ENCODE assay signal across 2 cellular contexts in genomic region chr14:93984987-93985410, GRCh38.
TF ChIP-seq lines count a peak whose summit lies in the region.

No MANE protein-coding gene starts in this region.

TF ChIP-seq in GM12878, 131 proteins besides CTCF, POLR2A, EP300 and RAD21:
- no peak for TF ChIP-seq KAT2A (conservative IDR thresholded peaks at IDR 0.05; ENCODE audit: control insufficient read depth, low read depth, low read length)
- TF ChIP-seq E2F8 (IDR thresholded peaks at IDR 0.05; ENCODE audit: low read depth, partially characterized antibody): no peak
- TF ChIP-seq, protein P1, sequence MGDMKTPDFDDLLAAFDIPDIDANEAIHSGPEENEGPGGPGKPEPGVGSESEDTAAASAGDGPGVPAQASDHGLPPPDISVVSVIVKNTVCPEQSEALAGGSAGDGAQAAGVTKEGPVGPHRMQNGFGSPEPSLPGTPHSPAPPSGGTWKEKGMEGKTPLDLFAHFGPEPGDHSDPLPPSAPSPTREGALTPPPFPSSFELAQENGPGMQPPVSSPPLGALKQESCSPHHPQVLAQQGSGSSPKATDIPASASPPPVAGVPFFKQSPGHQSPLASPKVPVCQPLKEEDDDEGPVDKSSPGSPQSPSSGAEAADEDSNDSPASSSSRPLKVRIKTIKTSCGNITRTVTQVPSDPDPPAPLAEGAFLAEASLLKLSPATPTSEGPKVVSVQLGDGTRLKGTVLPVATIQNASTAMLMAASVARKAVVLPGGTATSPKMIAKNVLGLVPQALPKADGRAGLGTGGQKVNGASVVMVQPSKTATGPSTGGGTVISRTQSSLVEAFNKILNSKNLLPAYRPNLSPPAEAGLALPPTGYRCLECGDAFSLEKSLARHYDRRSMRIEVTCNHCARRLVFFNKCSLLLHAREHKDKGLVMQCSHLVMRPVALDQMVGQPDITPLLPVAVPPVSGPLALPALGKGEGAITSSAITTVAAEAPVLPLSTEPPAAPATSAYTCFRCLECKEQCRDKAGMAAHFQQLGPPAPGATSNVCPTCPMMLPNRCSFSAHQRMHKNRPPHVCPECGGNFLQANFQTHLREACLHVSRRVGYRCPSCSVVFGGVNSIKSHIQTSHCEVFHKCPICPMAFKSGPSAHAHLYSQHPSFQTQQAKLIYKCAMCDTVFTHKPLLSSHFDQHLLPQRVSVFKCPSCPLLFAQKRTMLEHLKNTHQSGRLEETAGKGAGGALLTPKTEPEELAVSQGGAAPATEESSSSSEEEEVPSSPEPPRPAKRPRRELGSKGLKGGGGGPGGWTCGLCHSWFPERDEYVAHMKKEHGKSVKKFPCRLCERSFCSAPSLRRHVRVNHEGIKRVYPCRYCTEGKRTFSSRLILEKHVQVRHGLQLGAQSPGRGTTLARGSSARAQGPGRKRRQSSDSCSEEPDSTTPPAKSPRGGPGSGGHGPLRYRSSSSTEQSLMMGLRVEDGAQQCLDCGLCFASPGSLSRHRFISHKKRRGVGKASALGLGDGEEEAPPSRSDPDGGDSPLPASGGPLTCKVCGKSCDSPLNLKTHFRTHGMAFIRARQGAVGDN (IDR thresholded peaks at IDR 0.05): peak; percentile 55; the same call in 1 of the 2 replicates
- TF ChIP-seq RUNX3 (IDR thresholded peaks at IDR 0.05; ENCODE audit: low read length): peak; percentile 84
- TF ChIP-seq HDGF (IDR thresholded peaks at IDR 0.05): peak; percentile 20; the same call in 1 of the 2 replicates
- no peak for TF ChIP-seq SP1 (IDR thresholded peaks at IDR 0.05; ENCODE audit: low read depth, low read length)

TF ChIP-seq in liver, 16 proteins besides CTCF, POLR2A, EP300 and RAD21:
- TF ChIP-seq HNF4G (IDR thresholded peaks at IDR 0.05) (no peak), JUND (IDR thresholded peaks at IDR 0.05) (no peak), HNF4A (conservative IDR thresholded peaks at IDR 0.05) (no peak), NR2F2 (IDR thresholded peaks at IDR 0.05) (no peak), ATF3 (IDR thresholded peaks at IDR 0.05) (no peak)
